Comparison of ENCODE assay signal across 9 cellular contexts in genomic region chr19:737591-738093, GRCh38. TPM values are rescaled to one million over a fixed set of nuclear protein-coding genes. Genes with fewer than 3 reads are reported as not detected.
DNase-seq lines count a peak whose midpoint lies in the region; ATAC-seq and TF ChIP-seq lines count a peak whose summit lies in the region.
"Had no signal": no experiment of that assay in that cellular context is flagged by ENCODE, and none has a peak within 500 bp of the region (broad histone marks: within the 10 kb centered on the region; RNA-seq: fewer than 3 reads in every experiment).

No MANE protein-coding gene starts in this region.

- no peak for DNase-seq in GM06990 (ENCODE audit: extremely low read depth, insufficient read length)
- DNase-seq in NB4 (ENCODE audit: low read depth) = peak; percentile 49
- DNase-seq in activated CD8-positive, alpha-beta memory T cell treated with anti-CD3 and anti-CD28 coated beads, Interleukin-2, amount 50 U/mL, for 1 hour (ENCODE audit: extremely low read depth) = peak; percentile 9
- DNase-seq in esophagus muscularis mucosa (ENCODE audit: extremely low spot score) = no peak
- no peak for DNase-seq in osteocyte (ENCODE audit: extremely low spot score, unreplicated experiment)

- no peaks in the 10 kb centered on the region for H3K27me3 Mint-ChIP-seq in osteocyte (ENCODE audit: unreplicated experiment)

- WGBS in esophagus muscularis mucosa = 46% methylated on average over 22 of the region's 22 CpGs

- TF ChIP-seq CTCF in GM06990 (IDR thresholded peaks at IDR 0.05; ENCODE audit: insufficient read depth, low read length, poor library complexity, severe bottlenecking) (peak; percentile 77), NB4 (IDR thresholded peaks at IDR 0.05; ENCODE audit: low read depth, low read length) (peak; percentile 56), esophagus muscularis mucosa (IDR thresholded peaks at IDR 0.05) (peak; percentile 39 to 66 (median 50)), osteocyte (IDR thresholded peaks at IDR 0.05) (peak; percentile 66)

- TF ChIP-seq EP300 in esophagus muscularis mucosa (IDR thresholded peaks at IDR 0.05) = no peak

- no peak for ATAC-seq in HG02798 (IDR thresholded peaks at IDR 0.05; ENCODE audit: poor library complexity, unreplicated experiment)
- ATAC-seq in HG02852 (IDR thresholded peaks at IDR 0.05; ENCODE audit: unreplicated experiment) = no peak
- ATAC-seq in GM19351 (IDR thresholded peaks at IDR 0.05; ENCODE audit: unreplicated experiment) = no peak

- H3K4me3 ChIP-seq in GM06990 (replicated peaks; ENCODE audit: low read depth, low read length) (no peak overlapping the region), NB4 (ENCODE audit: low read depth, low read length) (no peak overlapping the region), esophagus muscularis mucosa (no peak overlapping the region)

- intact Hi-C loops in esophagus muscularis mucosa (cut with DNase I) = no loop called here

- TF ChIP-seq POLR2A in NB4 (IDR thresholded peaks at IDR 0.05; ENCODE audit: extremely low read depth, insufficient read length) = no peak
- no peak for TF ChIP-seq POLR2A in esophagus muscularis mucosa (IDR thresholded peaks at IDR 0.05; ENCODE audit: low read depth)

- H3K9me3 ChIP-seq in esophagus muscularis mucosa = no peaks in the 10 kb centered on the region

- H3K36me3 Mint-ChIP-seq in osteocyte (ENCODE audit: unreplicated experiment) = peaks cover 25% of the 10 kb centered on the region

- no peak overlapping the region for H3K4me3 Mint-ChIP-seq in osteocyte (ENCODE audit: unreplicated experiment)
- H3K4me3 Mint-ChIP-seq: T-helper 1 cell treated with Interleukin-12 subunit alpha and Interleukin-12 subunit beta and Interleukin-4 antibody, amounts not matched to agents 30 μg/mL and 1 μg/mL, for 36 hours had no signal

- H3K4me1 ChIP-seq in esophagus muscularis mucosa = peaks cover 0 to 17% (median 9%) of the 10 kb centered on the region in 4 donors

- H3K36me3 ChIP-seq in GM06990 (ENCODE audit: control insufficient read depth, insufficient read depth, low read length) (no peaks in the 10 kb centered on the region), esophagus muscularis mucosa (peaks cover 0 to 48% (median 36%) of the 10 kb centered on the region in 4 donors)

- no peaks in the 10 kb centered on the region for H3K27me3 ChIP-seq in GM06990 (replicated peaks; ENCODE audit: control insufficient read depth, insufficient read depth, low read length)
- H3K27me3 ChIP-seq in esophagus muscularis mucosa = no peaks in the 10 kb centered on the region

- H3K9me3 Mint-ChIP-seq in osteocyte (ENCODE audit: unreplicated experiment) = no peaks in the 10 kb centered on the region
- H3K9me3 Mint-ChIP-seq: T-helper 1 cell treated with Interleukin-12 subunit alpha and Interleukin-12 subunit beta and Interleukin-4 antibody, amounts not matched to agents 30 μg/mL and 1 μg/mL, for 36 hours had no signal

- H3K4me1 Mint-ChIP-seq in osteocyte (ENCODE audit: unreplicated experiment) = peaks cover 11% of the 10 kb centered on the region

- H3K27ac ChIP-seq in esophagus muscularis mucosa (replicated peaks in 1 of 4) = no peak overlapping the region

- peak overlapping the region; percentile 47 for H3K27ac Mint-ChIP-seq in osteocyte (ENCODE audit: unreplicated experiment)
- H3K27ac Mint-ChIP-seq: T-helper 1 cell treated with Interleukin-12 subunit alpha and Interleukin-12 subunit beta and Interleukin-4 antibody, amounts not matched to agents 30 μg/mL and 1 μg/mL, for 36 hours had no signal

RNA-seq across cellular contexts. Expression of gene MISP, which starts 13.3 kb away (rescaled TPM):
- total RNA-seq in esophagus muscularis mucosa (1 to 10 TPM in 1 of 4 donors, not detected in 3; 2.0 TPM), osteocyte (1.1 and 1.3 TPM in 2 replicates)

RNA-seq across cellular contexts. Expression of gene PALM, which starts 28.9 kb away (rescaled TPM):
- 100 to 1,000 TPM in 1 of 4 donors, 10 to 100 TPM in 3; 42.8 to 119 (median 70.8) TPM for total RNA-seq in esophagus muscularis mucosa
- total RNA-seq in osteocyte = 236 and 251 TPM in 2 replicates

RNA-seq across cellular contexts. Expression of gene PRSS57, which starts 42.4 kb away (rescaled TPM):
- under 1 TPM in 1 of 4 donors, not detected in 3; 0.34 TPM for total RNA-seq in esophagus muscularis mucosa
- not detected in 2 replicates for total RNA-seq in osteocyte

RNA-seq across cellular contexts. Expression of gene PTBP1, which starts 59.6 kb away (rescaled TPM):
- total RNA-seq in esophagus muscularis mucosa = 100 to 1,000 TPM in 1 of 4 donors, 10 to 100 TPM in 3; 76.8 to 110 (median 95.3) TPM
- total RNA-seq in osteocyte = 339 and 370 TPM in 2 replicates

Comparison
In these comparisons a context has a peak if more than half of its experiments do, and no peak if none do; other contexts are left out.
1. DNase-seq: peak in NB4 (single experiment) and activated CD8-positive, alpha-beta memory T cell treated with anti-CD3 and anti-CD28 coated beads, Interleukin-2, amount 50 U/mL, for 1 hour (single experiment); none in GM06990 (single experiment), esophagus muscularis mucosa (single experiment) and osteocyte (single experiment).
2. Peak in every context shown above with its lines, with median percentiles within 50 percentile points of each other: CTCF ChIP-seq.